ENCODE assay signal across 1 cellular context in genomic region chr4:37685726-37686372, GRCh38.
TF ChIP-seq lines count a peak whose summit lies in the region.

No MANE protein-coding gene starts in this region.

TF ChIP-seq in HepG2, 621 proteins besides CTCF, POLR2A, EP300 and RAD21 (continued from another document and continues in another):
- no peak for TF ChIP-seq SP140L (CRISPR knock-in tag; IDR thresholded peaks at IDR 0.05; ENCODE audit: borderline replicate concordance)
- TF ChIP-seq BATF2 (CRISPR knock-in tag; IDR thresholded peaks at IDR 0.05): no peak
- TF ChIP-seq ZNF275 (CRISPR knock-in tag; IDR thresholded peaks at IDR 0.05; ENCODE audit: borderline replicate concordance): no peak
- TF ChIP-seq BCLAF1 (IDR thresholded peaks at IDR 0.05): no peak
- no peak for TF ChIP-seq SMYD3 (CRISPR knock-in tag; IDR thresholded peaks at IDR 0.05)
- no peak for TF ChIP-seq CC2D1A (CRISPR knock-in tag; IDR thresholded peaks at IDR 0.05)
- TF ChIP-seq ZNF891 (CRISPR knock-in tag; IDR thresholded peaks at IDR 0.05): no peak
- 0 out of 2 replicates have a peak, but pooled peaks have one; percentile 36 for TF ChIP-seq FOXC1 (CRISPR knock-in tag; IDR thresholded peaks at IDR 0.05; ENCODE audit: borderline replicate concordance)
- TF ChIP-seq SRY (CRISPR knock-in tag; IDR thresholded peaks at IDR 0.05): no peak; the same call in 1 of the 2 replicates
- TF ChIP-seq FOXP1 (IDR thresholded peaks at IDR 0.05): no peak
- no peak for TF ChIP-seq FOXP1 (CRISPR knock-in tag; IDR thresholded peaks at IDR 0.05)
- no peak for TF ChIP-seq ZNF382 (CRISPR knock-in tag; IDR thresholded peaks at IDR 0.05; ENCODE audit: borderline replicate concordance)
- TF ChIP-seq SOX6 (IDR thresholded peaks at IDR 0.05): no peak
- TF ChIP-seq SOX6 (CRISPR knock-in tag; IDR thresholded peaks at IDR 0.05): no peak
- TF ChIP-seq KLF15 (CRISPR knock-in tag; IDR thresholded peaks at IDR 0.05; ENCODE audit: borderline replicate concordance): no peak
- TF ChIP-seq SOX5 (CRISPR knock-in tag; IDR thresholded peaks at IDR 0.05; ENCODE audit: borderline replicate concordance): no peak
- peak; percentile 72; the same call in 1 of the 2 replicates for TF ChIP-seq ZFP91 (CRISPR knock-in tag; IDR thresholded peaks at IDR 0.05; ENCODE audit: borderline replicate concordance)
- no peak for TF ChIP-seq NR1H2 (CRISPR knock-in tag; IDR thresholded peaks at IDR 0.05; ENCODE audit: borderline replicate concordance, low read depth)
- no peak for TF ChIP-seq CBX1 (IDR thresholded peaks at IDR 0.05; ENCODE audit: low read depth)
- no peak for TF ChIP-seq AKAP8 (CRISPR knock-in tag; IDR thresholded peaks at IDR 0.05)
- TF ChIP-seq HOXA5 (CRISPR knock-in tag; IDR thresholded peaks at IDR 0.05): peak; percentile 70; the same call in 1 of the 2 replicates
- TF ChIP-seq ZNF543 (CRISPR knock-in tag; IDR thresholded peaks at IDR 0.05): no peak
- no peak for TF ChIP-seq ZNF510 (CRISPR knock-in tag; IDR thresholded peaks at IDR 0.05; ENCODE audit: low read depth)
- no peak for TF ChIP-seq NR2F2 (IDR thresholded peaks at IDR 0.05; ENCODE audit: borderline replicate concordance, low read depth)
- TF ChIP-seq KLF9 (CRISPR knock-in tag; IDR thresholded peaks at IDR 0.05; ENCODE audit: low read depth): no peak
- TF ChIP-seq SIX1 (CRISPR knock-in tag; IDR thresholded peaks at IDR 0.05; ENCODE audit: borderline replicate concordance): no peak
- TF ChIP-seq MXI1 (IDR thresholded peaks at IDR 0.05; ENCODE audit: borderline replicate concordance, low read depth, low read length): no peak
- TF ChIP-seq HMG20B (CRISPR knock-in tag; conservative IDR thresholded peaks at IDR 0.05): no peak
- TF ChIP-seq DBP (CRISPR knock-in tag; IDR thresholded peaks at IDR 0.05; ENCODE audit: not compliant biosample characterization): no peak
- TF ChIP-seq DR1 (CRISPR knock-in tag; IDR thresholded peaks at IDR 0.05): no peak
- no peak for TF ChIP-seq AGO1 (IDR thresholded peaks at IDR 0.05; ENCODE audit: low read depth, low read length, poor library complexity, severe bottlenecking)
- TF ChIP-seq ZNF768 (CRISPR knock-in tag; IDR thresholded peaks at IDR 0.05): peak; percentile 65; the same call in 1 of the 2 replicates
- TF ChIP-seq DRAP1 (CRISPR knock-in tag; IDR thresholded peaks at IDR 0.05): no peak
- TF ChIP-seq TOPORS (CRISPR knock-in tag; IDR thresholded peaks at IDR 0.05): no peak
- TF ChIP-seq ZBTB8A (CRISPR knock-in tag; IDR thresholded peaks at IDR 0.05; ENCODE audit: borderline replicate concordance, low read depth): no peak
- TF ChIP-seq ZNF781 (CRISPR knock-in tag; IDR thresholded peaks at IDR 0.05; ENCODE audit: borderline replicate concordance, not compliant biosample characterization): no peak
- no peak for TF ChIP-seq ZNF432 (CRISPR knock-in tag; IDR thresholded peaks at IDR 0.05; ENCODE audit: borderline replicate concordance)
- no peak for TF ChIP-seq MLLT10 (CRISPR knock-in tag; IDR thresholded peaks at IDR 0.05)
- no peak; the same call in 1 of the 2 replicates for TF ChIP-seq CERS6 (CRISPR knock-in tag; IDR thresholded peaks at IDR 0.05)
- 0 out of 2 replicates have a peak, but pooled peaks have one; percentile 13 for TF ChIP-seq HNF4G (IDR thresholded peaks at IDR 0.05; ENCODE audit: borderline replicate concordance, low read depth, low read length)
- no peak for TF ChIP-seq HNF4G (CRISPR knock-in tag; IDR thresholded peaks at IDR 0.05; ENCODE audit: borderline replicate concordance, low read depth)
- TF ChIP-seq MYC (CRISPR knock-in tag; IDR thresholded peaks at IDR 0.05; ENCODE audit: borderline replicate concordance): no peak; the same call in 1 of the 2 replicates
- TF ChIP-seq ZNF674 (CRISPR knock-in tag; IDR thresholded peaks at IDR 0.05; ENCODE audit: low read depth): no peak; the same call in 1 of the 2 replicates
- no peak for TF ChIP-seq ZHX2 (IDR thresholded peaks at IDR 0.05; ENCODE audit: low read depth)
- 0 out of 2 replicates have a peak, but pooled peaks have one; percentile 40 for TF ChIP-seq ZHX2 (CRISPR knock-in tag; IDR thresholded peaks at IDR 0.05; ENCODE audit: borderline replicate concordance)
- TF ChIP-seq SMARCE1 (IDR thresholded peaks at IDR 0.05; ENCODE audit: borderline replicate concordance): no peak
- TF ChIP-seq ZNF296 (CRISPR knock-in tag; conservative IDR thresholded peaks at IDR 0.05): no peak
- no peak for TF ChIP-seq ZZZ3 (CRISPR knock-in tag; IDR thresholded peaks at IDR 0.05; ENCODE audit: borderline replicate concordance)
